Comparison of ENCODE assay signal across 14 cellular contexts in genomic region chr18:518081-518480, GRCh38. TPM values are rescaled to one million over a fixed set of nuclear protein-coding genes. Genes with fewer than 3 reads are reported as not detected.
"Had no signal": no experiment of that assay in that cellular context is flagged by ENCODE, and none has a peak within 500 bp of the region (broad histone marks: within the 10 kb centered on the region; RNA-seq: fewer than 3 reads in every experiment).

No MANE protein-coding gene starts in this region.

- FAIRE-seq: TTC549 had no signal

- H3K4me3 ChIP-seq: dorsolateral prefrontal cortex, SK-N-MC, thoracic aorta, upper lobe of left lung had no signal

- H3K27me3 ChIP-seq: dorsolateral prefrontal cortex, upper lobe of left lung had no signal

- DNase-seq: activated B cell treated with CpG ODN at 0.5 μM for 24 hours; activated CD4-positive, alpha-beta memory T cell treated with anti-CD3 and anti-CD28 coated beads for 36 hours; activated CD4-positive, alpha-beta T cell treated with anti-CD3 and anti-CD28 coated beads for 4 hours; activated naive CD8-positive, alpha-beta T cell treated with anti-CD3 and anti-CD28 coated beads for 36 hours; amniotic stem cell; dorsolateral prefrontal cortex; erythroblast; occipital lobe; posterior cingulate gyrus; retina; upper lobe of left lung had no signal

- H3K36me3 ChIP-seq: thoracic aorta, upper lobe of left lung had no signal

- H3K9me3 ChIP-seq: thoracic aorta, upper lobe of left lung had no signal

RNA-seq across cellular contexts. Expression of gene COLEC12, which starts 17.6 kb away (rescaled TPM):
- total RNA-seq: activated B cell treated with CpG ODN at 0.5 μM for 24 hours; activated CD4-positive, alpha-beta memory T cell treated with anti-CD3 and anti-CD28 coated beads for 36 hours; activated naive CD8-positive, alpha-beta T cell treated with anti-CD3 and anti-CD28 coated beads for 36 hours had no signal
